In genomic region chr17:79287743-79288142, GRCh38 we compare ENCODE assay signal across 26 cellular contexts.
"Had no signal": no experiment of that assay in that cellular context is flagged by ENCODE, and none has a peak within 500 bp of the region (broad histone marks: within the 10 kb centered on the region; RNA-seq: fewer than 3 reads in every experiment).

No MANE protein-coding gene starts in this region.

- H3K4me1 Mint-ChIP-seq: mesothelial cell of epicardium; stimulated activated effector memory CD8-positive, alpha-beta T cell treated with anti-CD3 and anti-CD28 coated beads, Interleukin-12 subunit alpha, Interleukin-12 subunit beta, amount 100 ng/mL, for 72 hours; stimulated activated naive CD8-positive, alpha-beta T cell treated with anti-CD3 and anti-CD28 coated beads, Interleukin-15, amount 100 ng/mL, for 72 hours had no signal

- H3K27me3 ChIP-seq: sigmoid colon, upper lobe of left lung had no signal

- H3K36me3 ChIP-seq: left lung, lower lobe of right lung, pancreas, prostate gland, spleen, tibial nerve, upper lobe of left lung had no signal

- H3K9me3 ChIP-seq: left lung, lower lobe of right lung, pancreas, prostate gland, sigmoid colon, spleen, tibial nerve, upper lobe of left lung had no signal

- H3K36me3 Mint-ChIP-seq: mesothelial cell of epicardium; naive thymus-derived CD4-positive, alpha-beta T cell; natural killer cell treated with Interleukin-12 subunit alpha and Interleukin-12 subunit beta and Interleukin-15 and Interleukin-18, amount 100 ng/mL, for 72 hours; stimulated activated effector memory CD8-positive, alpha-beta T cell treated with anti-CD3 and anti-CD28 coated beads, Interleukin-12 subunit alpha, Interleukin-12 subunit beta, amount 100 ng/mL, for 72 hours had no signal

- H3K4me1 ChIP-seq: left lung, lower lobe of right lung, pancreas, prostate gland, sigmoid colon, spleen, tibial nerve, upper lobe of left lung had no signal

- H3K4me3 ChIP-seq: left lung, lower lobe of right lung, pancreas, prostate gland, sigmoid colon, spleen, tibial nerve, upper lobe of left lung had no signal

- H3K9me3 Mint-ChIP-seq: mesothelial cell of epicardium; natural killer cell treated with Interleukin-12 subunit alpha and Interleukin-12 subunit beta and Interleukin-15 and Interleukin-18, amount 100 ng/mL, for 72 hours; stimulated activated effector memory CD8-positive, alpha-beta T cell treated with anti-CD3 and anti-CD28 coated beads, Interleukin-12 subunit alpha, Interleukin-12 subunit beta, amount 100 ng/mL, for 72 hours; stimulated activated naive CD8-positive, alpha-beta T cell treated with anti-CD3 and anti-CD28 coated beads, Interleukin-15, amount 100 ng/mL, for 72 hours had no signal

- H3K27ac ChIP-seq: left lung, lower lobe of right lung, pancreas, prostate gland, sigmoid colon, spleen, tibial nerve, upper lobe of left lung had no signal

- FAIRE-seq: keratinocyte, pancreas, small intestine had no signal

- H3K27ac Mint-ChIP-seq: mesothelial cell of epicardium; naive thymus-derived CD4-positive, alpha-beta T cell; natural killer cell treated with Interleukin-12 subunit alpha and Interleukin-12 subunit beta and Interleukin-15 and Interleukin-18, amount 100 ng/mL, for 72 hours; stimulated activated effector memory CD8-positive, alpha-beta T cell treated with anti-CD3 and anti-CD28 coated beads, Interleukin-12 subunit alpha, Interleukin-12 subunit beta, amount 100 ng/mL, for 72 hours; stimulated activated naive CD8-positive, alpha-beta T cell treated with anti-CD3 and anti-CD28 coated beads, Interleukin-15, amount 100 ng/mL, for 72 hours had no signal

- ATAC-seq: left cardiac atrium; left lung; lower lobe of right lung; naive thymus-derived CD4-positive, alpha-beta T cell; natural killer cell treated with Interleukin-12 subunit alpha and Interleukin-12 subunit beta and Interleukin-15 and Interleukin-18, amount 100 ng/mL, for 72 hours; pancreas; right cardiac atrium; stimulated activated effector memory CD8-positive, alpha-beta T cell treated with anti-CD3 and anti-CD28 coated beads, Interleukin-12 subunit alpha, Interleukin-12 subunit beta, amount 100 ng/mL, for 72 hours; stimulated activated naive CD8-positive, alpha-beta T cell treated with anti-CD3 and anti-CD28 coated beads, Interleukin-15, amount 100 ng/mL, for 72 hours had no signal

- DNase-seq: hippocampal formation; kidney glomerular epithelial cell; left cardiac atrium; left lung; lower lobe of right lung; mammary epithelial cell; mesenchymal stem cell; naive thymus-derived CD4-positive, alpha-beta T cell; pancreas; posterior cingulate gyrus; retina; right cardiac atrium; sigmoid colon; small intestine; spleen; stimulated activated CD4-positive, alpha-beta T cell treated with anti-CD3 and anti-CD28 coated beads, Interleukin-4, amount 100 ng/mL, for 24 hours; stimulated activated naive CD4-positive, alpha-beta T cell treated with Interleukin-2 at 50 U/mL for 16 hours; stimulated activated naive CD8-positive, alpha-beta T cell treated with anti-CD3 and anti-CD28 coated beads, Interleukin-15, amount 100 ng/mL, for 72 hours; substantia nigra; upper lobe of left lung had no signal

- H3K4me3 Mint-ChIP-seq: mesothelial cell of epicardium; naive thymus-derived CD4-positive, alpha-beta T cell; natural killer cell treated with Interleukin-12 subunit alpha and Interleukin-12 subunit beta and Interleukin-15 and Interleukin-18, amount 100 ng/mL, for 72 hours; stimulated activated effector memory CD8-positive, alpha-beta T cell treated with anti-CD3 and anti-CD28 coated beads, Interleukin-12 subunit alpha, Interleukin-12 subunit beta, amount 100 ng/mL, for 72 hours; stimulated activated naive CD8-positive, alpha-beta T cell treated with anti-CD3 and anti-CD28 coated beads, Interleukin-15, amount 100 ng/mL, for 72 hours had no signal
